1 cellular context compared by ENCODE assay signal in genomic region chr6:25279748-25280616, GRCh38.
TF ChIP-seq lines count a peak whose summit lies in the region.

No MANE protein-coding gene starts in this region.

TF ChIP-seq in GM23338, 12 proteins besides CTCF, POLR2A, EP300 and RAD21 (continued from another document):
- no peak for TF ChIP-seq ZNF462 (CRISPR knock-in tag; IDR thresholded peaks at IDR 0.05)
TF ChIP-seq in GM23338: peak in this region for 3.
